Comparison of ENCODE assay signal across 37 cellular contexts in the genomic region with DNA sequence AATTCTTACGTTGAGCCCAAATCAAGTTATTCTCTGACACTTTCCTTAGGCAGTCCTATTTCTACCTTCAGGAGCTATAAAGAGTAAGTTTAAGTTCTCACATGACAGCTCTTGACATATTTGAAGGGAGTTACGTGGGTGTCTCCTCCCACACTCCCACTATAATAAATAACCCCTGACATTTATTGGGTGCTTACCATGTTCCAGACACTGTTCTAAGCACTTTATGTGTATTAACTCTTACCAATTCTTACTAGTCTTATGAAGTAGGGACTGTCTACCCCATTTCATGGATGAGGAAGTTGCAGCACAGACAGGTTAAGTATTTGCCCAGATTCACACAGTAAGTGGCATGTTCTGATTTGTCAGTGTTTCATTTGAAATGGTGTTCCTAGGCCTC. TPM values are rescaled to one million over a fixed set of nuclear protein-coding genes. Genes with fewer than 3 reads are reported as not detected.
"Had no signal": no experiment of that assay in that cellular context is flagged by ENCODE, and none has a peak within 500 bp of the region (broad histone marks: within the 10 kb centered on the region; RNA-seq: fewer than 3 reads in every experiment).

No MANE protein-coding gene starts in this region.

- H3K27ac Mint-ChIP-seq: activated CD4-positive, alpha-beta memory T cell treated with anti-CD3 and anti-CD28 coated beads, Interleukin-2, amount 10 ng/mL, durations not matched to agents 7 days and 5 days; activated CD8-positive, alpha-beta memory T cell treated with anti-CD3 and anti-CD28 coated beads, Interleukin-2, amount 10 ng/mL, durations not matched to agents 7 days and 5 days; activated naive CD8-positive, alpha-beta T cell treated with anti-CD3 and anti-CD28 coated beads, Interleukin-2, amount 10 ng/mL, durations not matched to agents 7 days and 5 days had no signal

- H3K4me3 Mint-ChIP-seq: activated CD4-positive, alpha-beta memory T cell treated with anti-CD3 and anti-CD28 coated beads, Interleukin-2, amount 10 ng/mL, durations not matched to agents 7 days and 5 days; activated CD8-positive, alpha-beta memory T cell treated with anti-CD3 and anti-CD28 coated beads, Interleukin-2, amount 10 ng/mL, durations not matched to agents 7 days and 5 days; activated naive CD8-positive, alpha-beta T cell treated with anti-CD3 and anti-CD28 coated beads, Interleukin-2, amount 10 ng/mL, durations not matched to agents 7 days and 5 days had no signal

- H3K36me3 Mint-ChIP-seq: activated CD8-positive, alpha-beta memory T cell treated with anti-CD3 and anti-CD28 coated beads, Interleukin-2, amount 10 ng/mL, durations not matched to agents 7 days and 5 days; activated naive CD8-positive, alpha-beta T cell treated with anti-CD3 and anti-CD28 coated beads, Interleukin-2, amount 10 ng/mL, durations not matched to agents 7 days and 5 days had no signal

- H3K4me1 Mint-ChIP-seq: activated CD4-positive, alpha-beta memory T cell treated with anti-CD3 and anti-CD28 coated beads, Interleukin-2, amount 10 ng/mL, durations not matched to agents 7 days and 5 days; activated CD8-positive, alpha-beta memory T cell treated with anti-CD3 and anti-CD28 coated beads, Interleukin-2, amount 10 ng/mL, durations not matched to agents 7 days and 5 days; activated naive CD8-positive, alpha-beta T cell treated with anti-CD3 and anti-CD28 coated beads, Interleukin-2, amount 10 ng/mL, durations not matched to agents 7 days and 5 days had no signal

- H3K27me3 Mint-ChIP-seq: activated naive CD8-positive, alpha-beta T cell treated with anti-CD3 and anti-CD28 coated beads, Interleukin-2, amount 10 ng/mL, durations not matched to agents 7 days and 5 days had no signal

- DNase-seq: activated CD4-positive, alpha-beta memory T cell treated with anti-CD3 and anti-CD28 coated beads, Interleukin-2, amount 10 ng/mL, durations not matched to agents 7 days and 5 days; activated CD4-positive, alpha-beta T cell treated with anti-CD3 and anti-CD28 coated beads for 1 hour; activated CD4-positive, alpha-beta T cell treated with anti-CD3 and anti-CD28 coated beads for 48 hours; activated CD4-positive, CD25-positive, alpha-beta regulatory T cell; activated CD8-positive, alpha-beta memory T cell treated with anti-CD3 and anti-CD28 coated beads for 24 hours; activated CD8-positive, alpha-beta memory T cell treated with anti-CD3 and anti-CD28 coated beads, Interleukin-2, amount 10 ng/mL, durations not matched to agents 7 days and 5 days; activated CD8-positive, alpha-beta memory T cell treated with anti-CD3 and anti-CD28 coated beads, Interleukin-2, amount 50 U/mL, for 48 hours; activated effector memory CD4-positive, alpha-beta T cell treated with Interleukin-2 at 50 U/mL for 16 hours; activated naive CD4-positive, alpha-beta T cell; activated naive CD4-positive, alpha-beta T cell treated with anti-CD3 and anti-CD28 coated beads, Interleukin-2, amount 50 U/mL, for 16 hours; activated naive CD8-positive, alpha-beta T cell treated with anti-CD3 and anti-CD28 coated beads, Interleukin-2, amount 10 ng/mL, durations not matched to agents 7 days and 5 days; activated T-cell treated with anti-CD3 and anti-CD28 coated beads, Interleukin-2, amount 50 U/mL, for 48 hours; body of pancreas; Karpas-422; KBM-7; MG63; NCI-H1048; NCI-H1105 treated with DMSO at 0.1 percent for 48 hours; NCI-H1436; NCI-H1694; NCI-H1930; NCI-H2081 treated with DMSO at 0.1 percent for 48 hours; NCI-H345; NCI-H524 treated with DMSO at 0.1 percent for 48 hours; NK-92 treated with Interleukin-12 subunit alpha and Interleukin-12 subunit beta, amount 100 ng/mL, for 24 hours; PC-3; Peyer's patch; RPMI8226; T1000; WERI-Rb-1 had no signal

- H3K27ac ChIP-seq: body of pancreas, breast epithelium, Peyer's patch, WERI-Rb-1 had no signal

- H3K27me3 ChIP-seq: body of pancreas, breast epithelium, MG63, Peyer's patch had no signal

- ATAC-seq: activated CD8-positive, alpha-beta memory T cell treated with anti-CD3 and anti-CD28 coated beads, Interleukin-2, amount 10 ng/mL, durations not matched to agents 7 days and 5 days; body of pancreas; PC-3 had no signal

- H3K4me1 ChIP-seq: body of pancreas, breast epithelium, Peyer's patch had no signal

- H3K4me3 ChIP-seq: body of pancreas, breast epithelium, MG63, Peyer's patch had no signal

- FAIRE-seq: astrocyte had no signal

- H3K36me3 ChIP-seq: breast epithelium, MG63, Peyer's patch, WERI-Rb-1 had no signal

- H3K9me3 Mint-ChIP-seq: activated CD4-positive, alpha-beta memory T cell treated with anti-CD3 and anti-CD28 coated beads, Interleukin-2, amount 10 ng/mL, durations not matched to agents 7 days and 5 days; activated naive CD8-positive, alpha-beta T cell treated with anti-CD3 and anti-CD28 coated beads, Interleukin-2, amount 10 ng/mL, durations not matched to agents 7 days and 5 days had no signal

- H3K9me3 ChIP-seq: body of pancreas, breast epithelium, MG63, Peyer's patch had no signal

RNA-seq across cellular contexts. Expression of a gene that starts 17.9 kb away (rescaled TPM):
- total RNA-seq: PC-3 had no signal

RNA-seq across cellular contexts. Expression of a gene that starts 37.2 kb away (rescaled TPM):
- total RNA-seq: activated CD4-positive, alpha-beta memory T cell treated with anti-CD3 and anti-CD28 coated beads, Interleukin-2, amount 10 ng/mL, durations not matched to agents 7 days and 5 days; activated CD8-positive, alpha-beta memory T cell treated with anti-CD3 and anti-CD28 coated beads, Interleukin-2, amount 10 ng/mL, durations not matched to agents 7 days and 5 days; activated naive CD8-positive, alpha-beta T cell treated with anti-CD3 and anti-CD28 coated beads, Interleukin-2, amount 10 ng/mL, durations not matched to agents 7 days and 5 days; astrocyte; body of pancreas; cardiac septum; NCI-H460; PC-3; Peyer's patch; T-helper 1 cell treated with Interleukin-12 subunit alpha and Interleukin-12 subunit beta and Interleukin-4 antibody, amounts not matched to agents 30 ng/mL and 1 ng/mL, for 36 hours; T-helper 2 cell treated with Interferon-gamma antibody and Interleukin-4, amounts not matched to agents 100 ng/mL and 5 ng/mL, for 36 hours had no signal
- polyA plus RNA-seq: adipose tissue had no signal
